ENCODE assay signal across 17 cellular contexts in the genomic region with DNA sequence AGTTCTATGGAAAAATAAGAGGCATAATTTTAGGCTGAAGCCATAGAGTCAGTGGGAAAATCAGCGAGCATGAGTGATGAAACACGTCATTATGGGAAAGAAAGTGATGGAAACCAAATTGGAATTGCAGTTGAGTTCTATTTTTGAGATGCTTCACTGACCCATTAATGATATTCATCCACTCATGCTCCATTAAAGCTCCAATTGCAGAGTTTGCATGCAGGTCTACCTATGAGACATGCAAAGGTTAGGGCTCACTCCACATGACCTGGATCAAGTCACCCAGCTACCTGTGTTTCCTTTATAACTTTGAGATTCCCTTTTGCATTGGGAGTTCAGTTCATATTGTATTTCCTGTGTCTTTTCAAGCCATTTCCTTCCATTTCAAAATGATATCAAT.
"Had no signal": no experiment of that assay in that cellular context is flagged by ENCODE, and none has a peak within 500 bp of the region (broad histone marks: within the 10 kb centered on the region; RNA-seq: fewer than 3 reads in every experiment).

No MANE protein-coding gene starts in this region.

- ATAC-seq: K562 had no signal

- DNase-seq: Kasumi-1, MM.1S, NCI-H1092 treated with DMSO at 0.1 percent for 48 hours, NCI-H1436, NCI-H187, NCI-H2029, NCI-H2081 treated with DMSO at 0.1 percent for 48 hours, NCI-H2171, NCI-H345, NCI-H446 treated with DMSO at 0.1 percent for 48 hours, NCI-H510A treated with DMSO at 0.1 percent for 48 hours, NCI-H69, NCI-H774, Right ventricle myocardium superior, RPMI8226, SIG-M5 had no signal
